20 cellular contexts compared by ENCODE assay signal in genomic region chr22:22796729-22797128, GRCh38.
DNase-seq lines count a peak whose midpoint lies in the region; ATAC-seq and TF ChIP-seq lines count a peak whose summit lies in the region.
"Had no signal": no experiment of that assay in that cellular context is flagged by ENCODE, and none has a peak within 500 bp of the region (broad histone marks: within the 10 kb centered on the region; RNA-seq: fewer than 3 reads in every experiment).

No MANE protein-coding gene starts in this region.

- no peak overlapping the region for H3K4me2 ChIP-seq in mesenchymal stem cell (ENCODE audit: low read length, poor library complexity, severe bottlenecking)
- H3K4me2 ChIP-seq: A549 had no signal

- peaks cover 8 to 30% (median 28%) of the 10 kb centered on the region in 3 donors for H3K36me3 Mint-ChIP-seq in CD8-positive, alpha-beta memory T cell
- H3K36me3 Mint-ChIP-seq in T-helper 17 cell (ENCODE audit: low read depth) = peaks cover 3% of the 10 kb centered on the region
- no peaks in the 10 kb centered on the region for H3K36me3 Mint-ChIP-seq in central memory CD8-positive, alpha-beta T cell (ENCODE audit: insufficient read depth)
- no peaks in the 10 kb centered on the region for H3K36me3 Mint-ChIP-seq in WTC11

- no peaks in the 10 kb centered on the region for H3K9me3 ChIP-seq in CD8-positive, alpha-beta memory T cell (ENCODE audit: low read length)
- H3K9me3 ChIP-seq in T-helper 17 cell (ENCODE audit: control insufficient read depth, low read length, poor library complexity, severe bottlenecking) (no peaks in the 10 kb centered on the region), esophagus muscularis mucosa (no peaks in the 10 kb centered on the region), mesenchymal stem cell (ENCODE audit: control insufficient read depth, low read length) (no peaks in the 10 kb centered on the region), BE2C (no peaks in the 10 kb centered on the region)
- H3K9me3 ChIP-seq: A549, Caco-2, HAP-1 had no signal

- no peak overlapping the region for H3K27ac ChIP-seq in CD8-positive, alpha-beta memory T cell (ENCODE audit: low read depth, low read length)
- H3K27ac ChIP-seq in esophagus muscularis mucosa (replicated peaks in 1 of 4) = no peak overlapping the region
- H3K27ac ChIP-seq in mesenchymal stem cell (ENCODE audit: low read length, poor library complexity, severe bottlenecking) = no peak overlapping the region
- H3K27ac ChIP-seq: 22Rv1, A549 had no signal

- no peak overlapping the region for H2BK5ac ChIP-seq in mesenchymal stem cell (ENCODE audit: low read depth, low read length, poor library complexity, severe bottlenecking)

- H3K4me1 ChIP-seq in CD8-positive, alpha-beta memory T cell (ENCODE audit: insufficient read depth, low read length) = peaks cover 15% of the 10 kb centered on the region
- H3K4me1 ChIP-seq in esophagus muscularis mucosa (no peaks in the 10 kb centered on the region), mesenchymal stem cell (ENCODE audit: control insufficient read depth, insufficient read depth, low read depth, low read length) (no peaks in the 10 kb centered on the region), BE2C (no peaks in the 10 kb centered on the region)
- H3K4me1 ChIP-seq: A549, Caco-2, HAP-1 had no signal

- TF ChIP-seq CTCF in esophagus muscularis mucosa (IDR thresholded peaks at IDR 0.05) (no peak), WTC11 (IDR thresholded peaks at IDR 0.05) (no peak), BE2C (IDR thresholded peaks at IDR 0.05; ENCODE audit: low read depth, low read length) (no peak)

- ATAC-seq in T-helper 17 cell (no peak), WTC11 (no peak)
- ATAC-seq in central memory CD8-positive, alpha-beta T cell (replicated peaks; ENCODE audit: extremely low read depth, poor library complexity, severe bottlenecking) = no peak
- ATAC-seq: A549 had no signal

- intact Hi-C loops in esophagus muscularis mucosa (cut with DNase I) = no loop called here

- H3K79me1 ChIP-seq in mesenchymal stem cell (replicated peaks; ENCODE audit: low read length, poor library complexity, severe bottlenecking) = no peaks in the 10 kb centered on the region

- TF ChIP-seq EP300 in esophagus muscularis mucosa (IDR thresholded peaks at IDR 0.05) = no peak

- no peaks in the 10 kb centered on the region for H3K27me3 Mint-ChIP-seq in CD8-positive, alpha-beta memory T cell
- peaks cover 10% of the 10 kb centered on the region for H3K27me3 Mint-ChIP-seq in T-helper 17 cell
- H3K27me3 Mint-ChIP-seq in central memory CD8-positive, alpha-beta T cell = no peaks in the 10 kb centered on the region
- H3K27me3 Mint-ChIP-seq in WTC11 (ENCODE audit: low read depth) = peaks cover 98% of the 10 kb centered on the region
- H3K27me3 Mint-ChIP-seq: CD4-positive, alpha-beta memory T cell had no signal

- H3K9ac ChIP-seq in mesenchymal stem cell (ENCODE audit: low read length) = no peak overlapping the region

- H2BK12ac ChIP-seq in mesenchymal stem cell (ENCODE audit: low read length in 2 of 2) = no peak overlapping the region

- H4K91ac ChIP-seq in mesenchymal stem cell (ENCODE audit: low read length) = no peak overlapping the region

- no peak overlapping the region for H3K23ac ChIP-seq in mesenchymal stem cell (ENCODE audit: low read length in 2 of 2)

- no peak overlapping the region for H4K8ac ChIP-seq in mesenchymal stem cell (ENCODE audit: low read length)

- no peak overlapping the region for H2AK5ac ChIP-seq in mesenchymal stem cell (ENCODE audit: low read length, severe bottlenecking)

- no peaks in the 10 kb centered on the region for H3K27me3 ChIP-seq in CD8-positive, alpha-beta memory T cell (ENCODE audit: insufficient read depth, low read length, poor library complexity, severe bottlenecking)
- H3K27me3 ChIP-seq in esophagus muscularis mucosa = peaks cover 0 to 24% (median 0%) of the 10 kb centered on the region in 4 donors
- H3K27me3 ChIP-seq in mesenchymal stem cell (ENCODE audit: control insufficient read depth in 1 of 2, insufficient read depth in 1 of 2, low read length in 2 of 2) = peaks cover 3 to 35% of the 10 kb centered on the region in 2 experiments
- peaks cover 10% of the 10 kb centered on the region; the same call in 1 of the 2 replicates for H3K27me3 ChIP-seq in BE2C

- no peak overlapping the region for H2AFZ ChIP-seq in mesenchymal stem cell (ENCODE audit: low read depth, low read length)

- H3K9me3 Mint-ChIP-seq in CD8-positive, alpha-beta memory T cell = peaks cover 0 to 2% (median 0%) of the 10 kb centered on the region in 5 donors
- no peaks in the 10 kb centered on the region for H3K9me3 Mint-ChIP-seq in central memory CD8-positive, alpha-beta T cell
- H3K9me3 Mint-ChIP-seq in WTC11 = no peaks in the 10 kb centered on the region
- H3K9me3 Mint-ChIP-seq: HFFc6 had no signal

- WGBS in esophagus muscularis mucosa = 100% methylated on average over 2 of the region's 2 CpGs
- WGBS in mesenchymal stem cell = 84% methylated on average over 2 of the region's 2 CpGs

- H2BK15ac ChIP-seq in mesenchymal stem cell (ENCODE audit: low read depth, poor library complexity, severe bottlenecking) = no peak overlapping the region

- POLR2A ChIA-PET in CD8-positive, alpha-beta memory T cell (lab: Charles Lee) = no interaction called here
- POLR2A ChIA-PET in WTC11 (lab: Charles Lee) = no interaction called here

- H3K18ac ChIP-seq in mesenchymal stem cell (ENCODE audit: low read depth in 1 of 2, low read length in 2 of 2) = no peak overlapping the region

- H3K4me1 Mint-ChIP-seq in CD8-positive, alpha-beta memory T cell = peaks cover 62 to 84% (median 64%) of the 10 kb centered on the region in 3 donors
- H3K4me1 Mint-ChIP-seq in T-helper 17 cell = peaks cover 13% of the 10 kb centered on the region
- H3K4me1 Mint-ChIP-seq in central memory CD8-positive, alpha-beta T cell = peaks cover 50% of the 10 kb centered on the region
- peaks cover 5% of the 10 kb centered on the region; the same call in 1 of the 2 replicates for H3K4me1 Mint-ChIP-seq in WTC11

- no peak overlapping the region for H3K4me3 ChIP-seq in CD8-positive, alpha-beta memory T cell (ENCODE audit: low read length)
- H3K4me3 ChIP-seq in esophagus muscularis mucosa (no peak overlapping the region), mesenchymal stem cell (ENCODE audit: insufficient read depth in 1 of 2, low read depth in 1 of 2, low read length in 2 of 2) (no peak overlapping the region), BE2C (ENCODE audit: low read depth, low read length) (no peak overlapping the region)
- H3K4me3 ChIP-seq: A549, HAP-1 had no signal

- no peaks in the 10 kb centered on the region for H3K36me3 ChIP-seq in CD8-positive, alpha-beta memory T cell (ENCODE audit: insufficient read depth, low read length)
- no peaks in the 10 kb centered on the region for H3K36me3 ChIP-seq in esophagus muscularis mucosa
- H3K36me3 ChIP-seq in mesenchymal stem cell (ENCODE audit: control insufficient read depth in 1 of 2, insufficient read depth in 2 of 2, low read depth in 1 of 2, low read length in 2 of 2) = no peaks in the 10 kb centered on the region
- no peaks in the 10 kb centered on the region for H3K36me3 ChIP-seq in BE2C
- H3K36me3 ChIP-seq: HAP-1 had no signal

- H3K27ac Mint-ChIP-seq in CD8-positive, alpha-beta memory T cell = peak overlapping the region in 5 of 8 donors; percentile 9 to 78 (median 52)
- peak overlapping the region; percentile 43 for H3K27ac Mint-ChIP-seq in T-helper 17 cell
- peak overlapping the region; percentile 52 for H3K27ac Mint-ChIP-seq in central memory CD8-positive, alpha-beta T cell (ENCODE audit: low read depth)
- no peak overlapping the region for H3K27ac Mint-ChIP-seq in WTC11
- H3K27ac Mint-ChIP-seq: HFFc6 had no signal

- DNase-seq in CD8-positive, alpha-beta memory T cell = no peak
- DNase-seq in T-helper 17 cell = no peak
- no peak for DNase-seq in central memory CD8-positive, alpha-beta T cell (ENCODE audit: low spot score in 2 of 2)
- peak; percentile 42 for DNase-seq in esophagus muscularis mucosa (ENCODE audit: extremely low spot score)
- no peak for DNase-seq in mesenchymal stem cell
- DNase-seq in WTC11 (ENCODE audit: low spot score) = no peak
- DNase-seq in NCI-H146 (lab: John Stamatoyannopoulos, UW) = no peak
- DNase-seq in BE2C = no peak
- DNase-seq: ACHN; AML-193; C1 segment of cervical spinal cord; Caco-2; CD4-positive, alpha-beta memory T cell; DMS153; DND-41; GOT3; HFFc6 had no signal

- H2BK120ac ChIP-seq in mesenchymal stem cell (ENCODE audit: low read depth, low read length) = no peak overlapping the region

- H3K4ac ChIP-seq in mesenchymal stem cell (ENCODE audit: low read depth in 1 of 2, low read length in 2 of 2) = no peak overlapping the region

- TF ChIP-seq POLR2A in esophagus muscularis mucosa (IDR thresholded peaks at IDR 0.05; ENCODE audit: low read depth) = no peak

- H3K14ac ChIP-seq in mesenchymal stem cell (ENCODE audit: low read length in 2 of 2) = no peak overlapping the region

- no peak overlapping the region for H3K4me3 Mint-ChIP-seq in CD8-positive, alpha-beta memory T cell
- H3K4me3 Mint-ChIP-seq in T-helper 17 cell = peak overlapping the region; percentile 63
- no peak overlapping the region for H3K4me3 Mint-ChIP-seq in central memory CD8-positive, alpha-beta T cell
- no peak overlapping the region for H3K4me3 Mint-ChIP-seq in WTC11
- H3K4me3 Mint-ChIP-seq: CD4-positive, alpha-beta memory T cell; HFFc6 had no signal

- CTCF ChIA-PET in CD8-positive, alpha-beta memory T cell (lab: Charles Lee) = interaction anchor here (1.2 to 1.6 kb wide), 2 partner anchors 9 to 13 kb away, joined by 3 to 5 read pairs; no protein-coding TSS in a partner anchor
- CTCF ChIA-PET in WTC11 (lab: Charles Lee) = interaction anchor here (0.7 to 2.1 kb wide), 2 partner anchors 87 to 130 kb away, joined by 3 to 5 read pairs; no protein-coding TSS in a partner anchor

TF ChIP-seq in WTC11, 78 proteins besides CTCF, POLR2A, EP300 and RAD21 (continues in another document):
- TF ChIP-seq ZNF121 (CRISPR knock-in tag; IDR thresholded peaks at IDR 0.05) (no peak), ATF6 (CRISPR knock-in tag; IDR thresholded peaks at IDR 0.05) (no peak), TCF7 (CRISPR knock-in tag; IDR thresholded peaks at IDR 0.05; ENCODE audit: low read depth) (no peak), IRF2 (CRISPR knock-in tag; IDR thresholded peaks at IDR 0.05; ENCODE audit: borderline replicate concordance, low read depth) (no peak), ATF1 (CRISPR knock-in tag; IDR thresholded peaks at IDR 0.05) (no peak)
